Comparison of ENCODE assay signal across 8 cellular contexts in genomic region chr1:119327436-119328155, GRCh38. TPM values are rescaled to one million over a fixed set of nuclear protein-coding genes. Genes with fewer than 3 reads are reported as not detected.
DNase-seq lines count a peak whose midpoint lies in the region; ATAC-seq, FAIRE-seq and TF ChIP-seq lines count a peak whose summit lies in the region.

No MANE protein-coding gene starts in this region.

- H3K36me3 ChIP-seq in HCT116 (ENCODE audit: control insufficient read depth in 1 of 2, insufficient read depth in 2 of 2, low read length in 2 of 2): no peaks in the 10 kb centered on the region
- H3K36me3 ChIP-seq in PC-3 (ENCODE audit: low read depth, low read length): no peaks in the 10 kb centered on the region
- H3K36me3 ChIP-seq in GM12878 (ENCODE audit: control insufficient read depth in 2 of 2, insufficient read depth in 2 of 2, low read length in 1 of 2): no peaks in the 10 kb centered on the region
- H3K36me3 ChIP-seq in small intestine (ENCODE audit: control insufficient read depth in 2 of 2, insufficient read depth in 2 of 2, low read length in 2 of 2): no peaks in the 10 kb centered on the region

- H3K27me3 Mint-ChIP-seq in immature natural killer cell (ENCODE audit: low read depth in 3 of 3): peaks cover 0 to 4% (median 0%) of the 10 kb centered on the region in 3 donors

- H3K4me3 ChIP-seq in HCT116 (replicated peaks in 1 of 2; ENCODE audit: low read depth in 1 of 2, low read length in 2 of 2): no peak overlapping the region
- H3K4me3 ChIP-seq in PC-3 (ENCODE audit: low read length): no peak overlapping the region
- peak overlapping the region; percentile 20; the same call in 1 of the 2 replicates for H3K4me3 ChIP-seq in GM12878
- H3K4me3 ChIP-seq in small intestine (ENCODE audit: low read depth in 1 of 2, low read length in 2 of 2): peak overlapping the region in 1 of 2 donors; percentile 35

- no peaks in the 10 kb centered on the region for H3K9me3 ChIP-seq in HCT116 (ENCODE audit: control insufficient read depth in 1 of 2, insufficient read depth in 1 of 2, low read depth in 1 of 2, low read length in 2 of 2)
- H3K9me3 ChIP-seq in PC-3 (ENCODE audit: low read length): no peaks in the 10 kb centered on the region
- no peaks in the 10 kb centered on the region for H3K9me3 ChIP-seq in GM12878 (replicated peaks; ENCODE audit: control insufficient read depth, insufficient read depth, low read length)
- no peaks in the 10 kb centered on the region for H3K9me3 ChIP-seq in small intestine (ENCODE audit: control insufficient read depth, low read depth)

- CTCF ChIA-PET in HCT116 (lab: Charles Lee): no interaction called here
- CTCF ChIA-PET in PC-3 (lab: Charles Lee): no interaction called here
- CTCF ChIA-PET in GM12878 (lab: Yijun Ruan, JAX): interaction anchor here (0.7 to 7.3 kb wide), 13 partner anchors 11 to 420 kb away, joined by 3 to 37 read pairs (median 4); no protein-coding TSS in a partner anchor

- TF ChIP-seq EP300 in GM12878 (IDR thresholded peaks at IDR 0.05; ENCODE audit: borderline replicate concordance in 1 of 2, control insufficient read depth in 1 of 2, low read depth in 2 of 2, low read length in 2 of 2): no peak

- intact Hi-C loops in HCT116 (cut with micrococcal nuclease) (no loop called here), PC-3 (cut with micrococcal nuclease) (no loop called here), GM12878 (cut with micrococcal nuclease; ENCODE audit: unreplicated experiment) (no loop called here)

- DNase-seq in Ammon's horn (ENCODE audit: low spot score) (peak; percentile 40), HCT116 (ENCODE audit: low read depth, low spot score) (no peak), PC-3 (no peak), GM12878 (ENCODE audit: low read depth, low spot score) (no peak), immature natural killer cell (no peak), small intestine (peak; percentile 26), NCI-H2081 treated with DMSO at 0.1 percent for 48 hours (lab: John Stamatoyannopoulos, UW) (no peak)

- peaks cover 22 to 39% of the 10 kb centered on the region in 2 donors for H3K4me1 Mint-ChIP-seq in immature natural killer cell

- H3K9ac ChIP-seq in HCT116 (ENCODE audit: low read length) (no peak overlapping the region), PC-3 (ENCODE audit: low read length) (no peak overlapping the region), GM12878 (ENCODE audit: control insufficient read depth, insufficient read depth, low read length) (peak overlapping the region; percentile 45)

- FAIRE-seq in GM12878 (lab: Jason Lieb, UNC) (no peak), small intestine (lab: Jason Lieb, UNC) (no peak)

- no peaks in the 10 kb centered on the region for H3K36me3 Mint-ChIP-seq in immature natural killer cell

- peak in 2 of 3 experiments; percentile 49 to 56; a peak in 4 of 6 replicates for TF ChIP-seq CTCF in HCT116 (IDR thresholded peaks at IDR 0.05 in 2 of 3, conservative IDR thresholded peaks at IDR 0.05 in 1 of 3; ENCODE audit: borderline replicate concordance in 1 of 3, insufficient read depth in 1 of 3, low read depth in 2 of 3, low read length in 2 of 3)
- TF ChIP-seq CTCF in PC-3 (conservative IDR thresholded peaks at IDR 0.05; ENCODE audit: low read depth, low read length): peak; percentile 47; the same call in 1 of the 2 replicates
- peak; percentile 39 to 60 (median 46) for TF ChIP-seq CTCF in GM12878 (IDR thresholded peaks at IDR 0.05 in 2 of 3, conservative IDR thresholded peaks at IDR 0.05 in 1 of 3; ENCODE audit: control insufficient read depth in 2 of 3, extremely low read depth in 1 of 3, insufficient read depth in 1 of 3, low read depth in 3 of 3, low read length in 3 of 3)

- H3K27ac ChIP-seq in HCT116 (ENCODE audit: low read depth, low read length) (no peak overlapping the region), PC-3 (ENCODE audit: low read length) (no peak overlapping the region), GM12878 (ENCODE audit: control insufficient read depth, insufficient read depth) (no peak overlapping the region), small intestine (ENCODE audit: low read depth in 1 of 2, low read length in 1 of 2) (no peak overlapping the region)

- H3K79me2 ChIP-seq in HCT116 (ENCODE audit: insufficient read depth, low read length): no peaks in the 10 kb centered on the region
- H3K79me2 ChIP-seq in PC-3 (ENCODE audit: low read length): no peaks in the 10 kb centered on the region
- H3K79me2 ChIP-seq in GM12878 (ENCODE audit: control insufficient read depth, insufficient read depth, low read length): no peaks in the 10 kb centered on the region

- H3K4me1 ChIP-seq in HCT116 (ENCODE audit: control insufficient read depth in 1 of 2, insufficient read depth in 2 of 2, low read length in 2 of 2) (no peaks in the 10 kb centered on the region), PC-3 (ENCODE audit: insufficient read depth, low read length) (peaks cover 15% of the 10 kb centered on the region), GM12878 (ENCODE audit: control insufficient read depth, insufficient read depth, low read length) (peaks cover 24% of the 10 kb centered on the region), small intestine (ENCODE audit: control insufficient read depth in 2 of 2, insufficient read depth in 1 of 2, low read depth in 1 of 2, low read length in 1 of 2) (peaks cover 2 to 5% of the 10 kb centered on the region in 2 donors)

- no peaks in the 10 kb centered on the region for H4K20me1 ChIP-seq in HCT116 (ENCODE audit: insufficient read depth)
- H4K20me1 ChIP-seq in PC-3 (ENCODE audit: low read length): no peaks in the 10 kb centered on the region
- H4K20me1 ChIP-seq in GM12878 (ENCODE audit: control insufficient read depth, insufficient read depth): no peaks in the 10 kb centered on the region

- SMC1A ChIA-PET in GM12878 (lab: Charles Lee; ENCODE audit: uncharacterized antibody, unreplicated experiment): interaction anchor here (1.0 to 3.1 kb wide), 9 partner anchors 10 to 51 kb away, joined by 3 to 20 read pairs (median 5); no protein-coding TSS in a partner anchor

- WGBS in GM12878 (ENCODE audit: insufficient coverage, insufficient replicate concordance, low lambda C conversion rate, missing lambda C conversion rate): 12% methylated on average over 34 of the region's 34 CpGs
- 3 to 6% (median 5%) methylated on average over 30 to 34 of the region's 34 CpGs for WGBS in small intestine, 3 donors

- RAD21 ChIA-PET in HCT116 (lab: Charles Lee; ENCODE audit: low non-redundant PET in 1 of 2, low total read pairs in 2 of 2, uncharacterized antibody in 2 of 2, unreplicated experiment in 2 of 2) (no interaction called here), GM12878 (lab: Charles Lee; ENCODE audit: unreplicated experiment) (interaction anchor here (0.9 to 1.9 kb wide), 5 partner anchors 10 to 40 kb away, joined by 3 to 11 read pairs (median 7); no protein-coding TSS in a partner anchor)

- H3K27me3 ChIP-seq in HCT116 (ENCODE audit: insufficient read depth, low read length): no peaks in the 10 kb centered on the region
- peaks cover 22% of the 10 kb centered on the region; the same call in 1 of the 2 replicates for H3K27me3 ChIP-seq in PC-3 (ENCODE audit: low read length)
- H3K27me3 ChIP-seq in GM12878 (replicated peaks in 1 of 2; ENCODE audit: control insufficient read depth in 2 of 2, insufficient read depth in 2 of 2, low read length in 1 of 2): no peaks in the 10 kb centered on the region
- no peaks in the 10 kb centered on the region for H3K27me3 ChIP-seq in small intestine (ENCODE audit: control insufficient read depth in 2 of 2, insufficient read depth in 2 of 2, low read length in 2 of 2)

- no peak overlapping the region for H2AFZ ChIP-seq in HCT116 (ENCODE audit: low read depth, low read length, poor library complexity, severe bottlenecking)
- no peak overlapping the region for H2AFZ ChIP-seq in PC-3 (ENCODE audit: low read length)
- H2AFZ ChIP-seq in GM12878 (ENCODE audit: control insufficient read depth, low read depth, low read length): peak overlapping the region; percentile 75

- H3K4me2 ChIP-seq in HCT116 (ENCODE audit: low read length): no peak overlapping the region
- no peak overlapping the region for H3K4me2 ChIP-seq in PC-3 (ENCODE audit: low read length)
- H3K4me2 ChIP-seq in GM12878 (ENCODE audit: control insufficient read depth, insufficient read depth): peak overlapping the region; percentile 56; the same call in 1 of the 2 replicates

- H3K27ac Mint-ChIP-seq in immature natural killer cell: peak overlapping the region in 3 of 6 donors; percentile 18 to 49 (median 42)

- H3K9me2 ChIP-seq in HCT116 (ENCODE audit: insufficient read depth) (no peaks in the 10 kb centered on the region), PC-3 (replicated peaks; ENCODE audit: low read length) (no peaks in the 10 kb centered on the region)

- peak overlapping the region; percentile 72 to 83 (median 83) for H3K4me3 Mint-ChIP-seq in immature natural killer cell

- peak; percentile 50; the same call in 1 of the 2 replicates for ATAC-seq in HCT116
- no peak for ATAC-seq in PC-3
- ATAC-seq in GM12878: peak; percentile 24
- ATAC-seq in HG02870 (IDR thresholded peaks at IDR 0.05; ENCODE audit: unreplicated experiment): no peak

- no peaks in the 10 kb centered on the region for H3K9me3 Mint-ChIP-seq in immature natural killer cell

- TF ChIP-seq POLR2A in HCT116 (IDR thresholded peaks at IDR 0.05; ENCODE audit: borderline replicate concordance, extremely low read depth, insufficient read depth, insufficient read length) (no peak), GM12878 (IDR thresholded peaks at IDR 0.05; ENCODE audit: low read depth, low read length) (no peak)

- BruUV-seq in HCT116 (replicated peaks; lab: Mats Ljungman, UMichigan) (no TSS peak), PC-3 (replicated peaks; lab: Mats Ljungman, UMichigan) (no TSS peak), GM12878 (replicated peaks; lab: Mats Ljungman, UMichigan) (no TSS peak)

- TF ChIP-seq RAD21 in HCT116 (IDR thresholded peaks at IDR 0.05; ENCODE audit: low read depth) (0 out of 2 replicates have a peak, but pooled peaks have one; percentile 3), GM12878 (IDR thresholded peaks at IDR 0.05; ENCODE audit: insufficient read depth, low read depth, low read length) (peak; percentile 20; the same call in 1 of the 2 replicates)

- in situ Hi-C loops in GM12878 (cut with MboI): no loop called here

- H3F3A ChIP-seq in PC-3 (ENCODE audit: low read length, unreplicated experiment): no peaks in the 10 kb centered on the region

- POLR2A ChIA-PET in HCT116 (lab: Charles Lee): no interaction called here
- POLR2A ChIA-PET in PC-3 (lab: Charles Lee; ENCODE audit: unreplicated experiment): no interaction called here
- POLR2A ChIA-PET in GM12878 (lab: Charles Lee): interaction anchor here (0.5 to 1.7 kb wide), 3 partner anchors 19 to 33 kb away, joined by 4 to 5 read pairs (median 5); no protein-coding TSS in a partner anchor

RNA-seq across cellular contexts. Expression of gene HAO2, which starts 41.0 kb away (rescaled TPM):
- not detected for total RNA-seq in HCT116 (2021; ENCODE audit: unreplicated experiment)
- polyA plus RNA-seq in HCT116 (2012): not detected in 2 replicates
- total RNA-seq in PC-3 (2014; rRNA removed): not detected in 2 replicates
- not detected in 2 replicates for total RNA-seq in GM12878 (2013; cell fraction: nucleolus; rRNA removed)
- total RNA-seq in GM12878 (2014; rRNA removed): not detected in 2 replicates
- total RNA-seq in GM12878 (2014; rRNA removed; fragmentation: Illumina TruSeq; extraction: Trizol): not detected in 2 replicates
- total RNA-seq in GM12878 (2021): not detected in 2 replicates
- polyA plus RNA-seq in GM12878 (2011; ENCODE audit: low read depth): not detected
- polyA plus RNA-seq in GM12878 (2011; rRNA removed): not detected in 2 replicates
- not detected in 2 replicates for polyA plus RNA-seq in GM12878 (2011; cell fraction: cytosol; rRNA removed)
- not detected in 2 replicates for polyA plus RNA-seq in GM12878 (2011; cell fraction: nucleus; rRNA removed)
- polyA plus RNA-seq in GM12878 (2012): not detected in 2 replicates
- polyA plus RNA-seq in GM12878 (2014; fragmentation: Illumina TruSeq; extraction: Trizol): not detected in 2 replicates
- not detected for polyA plus RNA-seq in GM12878 (2014; fragmentation: Nextera tagmentation; extraction: Ambion mirVana)
- not detected in 2 replicates for polyA plus RNA-seq in GM12878 (2014; rRNA removed)
- polyA plus RNA-seq in GM12878 (2016; fragmentation: Nextera tagmentation; extraction: Ambion mirVana): not detected
- not detected in 2 replicates for polyA minus RNA-seq in GM12878 (2011; rRNA and poly(A)+ RNA removed)
- not detected in 2 replicates for polyA minus RNA-seq in GM12878 (2011; cell fraction: cytosol; rRNA and poly(A)+ RNA removed)
- polyA minus RNA-seq in GM12878 (2011; cell fraction: nucleus; rRNA and poly(A)+ RNA removed): not detected in 2 replicates
- not detected for polyA plus RNA-seq in immature natural killer cell
- under 1 TPM in 1 of 3 donors, not detected in 2; 0.04 TPM for polyA plus RNA-seq in small intestine

Comparison
In these comparisons a context has a peak if more than half of its experiments do, and no peak if none do; other contexts are left out.
1. DNase-seq: peak in Ammon's horn (single experiment) and small intestine (single experiment); none in HCT116 (single experiment), PC-3 (single experiment), GM12878 (single experiment), immature natural killer cell (0 of 3) and NCI-H2081 treated with DMSO at 0.1 percent for 48 hours (single experiment).
2. ATAC-seq: peak in HCT116 (single experiment) and GM12878 (single experiment); none in PC-3 (single experiment) and HG02870 (single experiment).
3. Peak in every context shown above with its lines, with median percentiles within 50 percentile points of each other: CTCF ChIP-seq.